8 cellular contexts compared by ENCODE assay signal in genomic region chr6:33208089-33208967, GRCh38. TPM values are rescaled to one million over a fixed set of nuclear protein-coding genes. Genes with fewer than 3 reads are reported as not detected.
DNase-seq lines count a peak whose midpoint lies in the region; ATAC-seq, FAIRE-seq and TF ChIP-seq lines count a peak whose summit lies in the region.

TSS of gene RING1 (plus strand) at chr6:33208500. CDS start at chr6:33208823, 323 bp downstream.

- H3K4me3 ChIP-seq in HEK293 (ENCODE audit: low read depth, low read length) (peak within 1 kb of the TSS; percentile 88), keratinocyte (ENCODE audit: control insufficient read depth in 2 of 3, extremely low read depth in 1 of 3, insufficient read depth in 2 of 3, low read depth in 1 of 3, low read length in 3 of 3) (peak within 1 kb of the TSS; percentile 74 to 94 (median 76))

- TF ChIP-seq CTCF in HEK293 (tag by site-specific recombination; IDR thresholded peaks at IDR 0.05) (no peak; the same call in 1 of the 2 replicates), keratinocyte (optimal IDR thresholded peaks at IDR 0.05 in 1 of 3, IDR thresholded peaks at IDR 0.05 in 1 of 3, conservative IDR thresholded peaks at IDR 0.05 in 1 of 3; ENCODE audit: extremely low read depth in 1 of 3, insufficient read depth in 2 of 3, low read length in 3 of 3) (no peak)

- FAIRE-seq in keratinocyte (lab: Jason Lieb, UNC) = no peak

- H3K27me3 ChIP-seq in keratinocyte (ENCODE audit: control insufficient read depth, extremely low read depth, insufficient read depth, low read length) = no peaks in the 10 kb centered on the region

- peak within 1 kb of the TSS; percentile 90 for H3K27ac Mint-ChIP-seq in central memory CD8-positive, alpha-beta T cell (ENCODE audit: low read depth)

- no peaks in the 10 kb centered on the region for H4K20me1 ChIP-seq in keratinocyte (ENCODE audit: control insufficient read depth, extremely low read depth, insufficient read depth, low read length)

- peak; percentile 68 for ATAC-seq in central memory CD8-positive, alpha-beta T cell (replicated peaks; ENCODE audit: extremely low read depth, poor library complexity, severe bottlenecking)
- ATAC-seq in GM21717 (IDR thresholded peaks at IDR 0.05; ENCODE audit: unreplicated experiment) = no peak

- H3K4me1 Mint-ChIP-seq in central memory CD8-positive, alpha-beta T cell = peaks cover 59% of the 10 kb centered on the region

- peaks cover 11 to 34% of the 10 kb centered on the region in 2 experiments; a peak in 2 of 3 replicates for H3K36me3 ChIP-seq in HEK293 (ENCODE audit: control insufficient read depth in 2 of 2, insufficient read depth in 1 of 2, low read length in 2 of 2)
- H3K36me3 ChIP-seq in keratinocyte (ENCODE audit: control insufficient read depth in 2 of 2, extremely low read depth in 1 of 2, insufficient read depth in 2 of 2, low read length in 2 of 2) = peaks cover 7 to 22% of the 10 kb centered on the region in 2 experiments

- H3K9me3 ChIP-seq in HEK293 (ENCODE audit: control insufficient read depth, insufficient read depth, low read depth, low read length) (no peaks in the 10 kb centered on the region), keratinocyte (ENCODE audit: control insufficient read depth, low read depth, low read length) (no peaks in the 10 kb centered on the region)

- H3K27ac ChIP-seq in HEK293 (ENCODE audit: extremely low read depth, low read depth, low read length) = peak within 1 kb of the TSS; percentile 95
- peak within 1 kb of the TSS; percentile 86 for H3K27ac ChIP-seq in keratinocyte (ENCODE audit: control insufficient read depth, insufficient read depth, low read length)

- H3K79me2 ChIP-seq in keratinocyte (ENCODE audit: control insufficient read depth, insufficient read depth, low read length) = peaks cover 6% of the 10 kb centered on the region

- H3K4me2 ChIP-seq in keratinocyte (ENCODE audit: control insufficient read depth, extremely low read depth, insufficient read depth, low read depth, low read length) = peak within 1 kb of the TSS; percentile 98

- dilution Hi-C loops in keratinocyte (cut with MboI; ENCODE audit: extremely low pct_ligation_motif_present, low sequenced_read_pairs) = no loop called here

- CTCF ChIA-PET in HEK293 (lab: Yijun Ruan, JAX) = interaction anchor here (0.7 to 3.9 kb wide), 6 partner anchors 10 to 48 kb away, joined by 3 to 30 read pairs (median 4); no protein-coding TSS in a partner anchor

- H3K9me3 Mint-ChIP-seq in central memory CD8-positive, alpha-beta T cell = no peaks in the 10 kb centered on the region

- H3K9ac ChIP-seq in keratinocyte (ENCODE audit: control insufficient read depth, extremely low read depth, insufficient read depth, low read length) = peak within 1 kb of the TSS; percentile 89

- H3K36me3 Mint-ChIP-seq in central memory CD8-positive, alpha-beta T cell (ENCODE audit: insufficient read depth) = peaks cover 33% of the 10 kb centered on the region

- peaks cover 12% of the 10 kb centered on the region for H3K27me3 Mint-ChIP-seq in central memory CD8-positive, alpha-beta T cell

- peak within 1 kb of the TSS; percentile 83 for H2AFZ ChIP-seq in keratinocyte (ENCODE audit: control insufficient read depth, low read length)

- peak within 1 kb of the TSS; percentile 85 for H3K4me3 Mint-ChIP-seq in central memory CD8-positive, alpha-beta T cell

- H3K9me1 ChIP-seq in keratinocyte (ENCODE audit: control insufficient read depth, extremely low read depth, insufficient read depth, low read length) = peaks cover 2% of the 10 kb centered on the region

- peaks cover 21% of the 10 kb centered on the region for H3K4me1 ChIP-seq in HEK293 (ENCODE audit: control insufficient read depth, insufficient read depth, low read length)
- H3K4me1 ChIP-seq in keratinocyte (ENCODE audit: control insufficient read depth, extremely low read depth, insufficient read depth, low read length) = peaks cover 42% of the 10 kb centered on the region

- DNase-seq in EH (ENCODE audit: low read depth) (peak; percentile 80), NCI-H2227 (lab: John Stamatoyannopoulos, UW; ENCODE audit: unreplicated experiment) (peak; percentile 87), keratinocyte (ENCODE audit: low read depth, low spot score) (no peak)
- peak; percentile 88 for DNase-seq in activated CD4-positive, CD25-positive, alpha-beta regulatory T cell treated with anti-CD3 and anti-CD28 coated beads, Interleukin-2, amount 50 U/mL, for 72 hours
- DNase-seq in central memory CD8-positive, alpha-beta T cell (ENCODE audit: low spot score in 2 of 2) = peak; percentile 77 to 82
- peak; percentile 84 for DNase-seq in stimulated activated CD4-positive, alpha-beta T cell treated with anti-CD3 and anti-CD28 coated beads, Interleukin-12 subunit alpha, Interleukin-12 subunit beta, amount 100 ng/mL, for 4 hours

- POLR2A ChIA-PET in HEK293 (lab: Yijun Ruan, JAX) = interaction anchor here (0.5 to 2.8 kb wide), 26 partner anchors 8 to 383 kb away, joined by 3 to 25 read pairs (median 6); partner anchors contain the start of genes B3GALT4, RPS18, RXRB and SLC39A7

TF ChIP-seq in HEK293, 187 proteins besides CTCF, POLR2A, EP300 and RAD21 (continues in another document):
- no peak for TF ChIP-seq ZNF433 (tag by site-specific recombination; IDR thresholded peaks at IDR 0.05; ENCODE audit: low read depth)
- TF ChIP-seq GLIS1 (tag by site-specific recombination; IDR thresholded peaks at IDR 0.05) = peak; percentile 80
- TF ChIP-seq PRDM10 (tag by site-specific recombination; IDR thresholded peaks at IDR 0.05) = 0 out of 2 replicates have a peak, but pooled peaks have one; percentile 9
- TF ChIP-seq ZBTB10 (tag by site-specific recombination; IDR thresholded peaks at IDR 0.05) = peak; percentile 79
- TF ChIP-seq ZBTB26 (tag by site-specific recombination; optimal IDR thresholded peaks at IDR 0.05) = peak; percentile 81
- TF ChIP-seq OSR2 (tag by site-specific recombination; IDR thresholded peaks at IDR 0.05) = peak; percentile 14; the same call in 1 of the 2 replicates
- no peak for TF ChIP-seq ZNF670 (tag by site-specific recombination; IDR thresholded peaks at IDR 0.05; ENCODE audit: low read depth)

RNA-seq across cellular contexts. Expression of gene RING1, which starts in this region (rescaled TPM):
- polyA plus RNA-seq in keratinocyte = 20.3 to 28.3 TPM (median 23.0 TPM) in 3 replicates
- 5.3 TPM for polyA plus RNA-seq in keratinocyte (2011; ENCODE audit: low read depth)
- 15.0 and 20.2 TPM in 2 replicates for polyA plus RNA-seq in keratinocyte (2011; cell fraction: cytosol; rRNA removed)
- 34.1 and 40.8 TPM in 2 replicates for polyA plus RNA-seq in keratinocyte (2011; cell fraction: nucleus; rRNA removed)
- polyA plus RNA-seq in keratinocyte (2012; ENCODE audit: low replicate concordance) = 22.6 and 32.8 TPM in 2 replicates
- 12.8 to 30.2 TPM (median 20.1 TPM) in 3 replicates for polyA minus RNA-seq in keratinocyte
- 16.5 TPM for polyA minus RNA-seq in keratinocyte (2011; cell fraction: cytosol; rRNA and poly(A)+ RNA removed)
- 5.1 and 5.7 TPM in 2 replicates for polyA minus RNA-seq in keratinocyte (2011; cell fraction: nucleus; rRNA and poly(A)+ RNA removed)
